ENCODE assay signal across 2 cellular contexts in the genomic region with DNA sequence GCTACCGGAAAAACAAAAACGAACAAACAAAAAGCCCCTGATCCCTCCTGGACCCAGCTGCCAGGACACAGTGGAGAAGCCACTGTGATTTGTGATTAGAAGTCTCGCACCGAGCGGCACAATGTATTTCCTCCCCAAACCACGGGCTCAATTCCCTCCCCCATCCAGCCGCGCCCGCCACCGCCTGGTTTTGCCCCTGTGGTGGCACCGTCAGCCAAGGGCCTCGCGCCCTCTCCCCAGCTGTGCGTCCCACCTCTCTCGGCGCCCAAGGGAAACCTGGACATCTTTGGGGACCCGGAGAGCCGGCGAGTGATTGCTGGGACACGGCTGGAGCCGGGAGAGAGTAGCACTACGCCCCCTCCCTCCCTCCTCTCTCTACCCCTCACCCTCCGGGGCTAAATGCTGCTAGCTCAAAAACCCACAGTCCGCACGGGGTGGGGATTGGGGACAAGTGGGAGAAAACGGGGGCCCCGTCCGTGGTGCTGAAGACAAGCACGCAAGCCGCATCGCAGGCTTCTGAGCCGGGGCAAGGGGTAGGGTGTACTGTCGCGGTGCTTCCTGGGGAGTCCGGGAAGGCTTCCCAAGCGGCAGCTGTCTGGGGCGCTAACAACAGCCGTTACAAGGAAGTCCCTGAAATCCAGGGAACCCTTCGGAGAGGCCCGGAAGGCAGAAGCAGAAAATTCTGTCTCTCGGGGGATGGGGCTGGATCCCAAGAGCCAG.
A peak's percentile ranks its signal among the peaks of the same experiment; 100 is the strongest.
TF ChIP-seq lines count a peak whose summit lies in the region.

No MANE protein-coding gene starts in this region.

TF ChIP-seq in GM23338, 12 proteins besides CTCF, POLR2A, EP300 and RAD21:
- TF ChIP-seq NANOG (IDR thresholded peaks at IDR 0.05; ENCODE audit: borderline replicate concordance) (no peak), EZH2 (IDR thresholded peaks at IDR 0.05; ENCODE audit: low read depth, unreplicated experiment) (peak; percentile 46), JUNB (IDR thresholded peaks at IDR 0.05; ENCODE audit: unreplicated experiment) (no peak), CREB1 (CRISPR knock-in tag; IDR thresholded peaks at IDR 0.05; ENCODE audit: low read depth) (no peak), ZNF331 (CRISPR knock-in tag; IDR thresholded peaks at IDR 0.05; ENCODE audit: low read depth) (no peak), POLR2AphosphoS5 (IDR thresholded peaks at IDR 0.05; ENCODE audit: low read depth) (no peak)
- TF ChIP-seq, protein P1, sequence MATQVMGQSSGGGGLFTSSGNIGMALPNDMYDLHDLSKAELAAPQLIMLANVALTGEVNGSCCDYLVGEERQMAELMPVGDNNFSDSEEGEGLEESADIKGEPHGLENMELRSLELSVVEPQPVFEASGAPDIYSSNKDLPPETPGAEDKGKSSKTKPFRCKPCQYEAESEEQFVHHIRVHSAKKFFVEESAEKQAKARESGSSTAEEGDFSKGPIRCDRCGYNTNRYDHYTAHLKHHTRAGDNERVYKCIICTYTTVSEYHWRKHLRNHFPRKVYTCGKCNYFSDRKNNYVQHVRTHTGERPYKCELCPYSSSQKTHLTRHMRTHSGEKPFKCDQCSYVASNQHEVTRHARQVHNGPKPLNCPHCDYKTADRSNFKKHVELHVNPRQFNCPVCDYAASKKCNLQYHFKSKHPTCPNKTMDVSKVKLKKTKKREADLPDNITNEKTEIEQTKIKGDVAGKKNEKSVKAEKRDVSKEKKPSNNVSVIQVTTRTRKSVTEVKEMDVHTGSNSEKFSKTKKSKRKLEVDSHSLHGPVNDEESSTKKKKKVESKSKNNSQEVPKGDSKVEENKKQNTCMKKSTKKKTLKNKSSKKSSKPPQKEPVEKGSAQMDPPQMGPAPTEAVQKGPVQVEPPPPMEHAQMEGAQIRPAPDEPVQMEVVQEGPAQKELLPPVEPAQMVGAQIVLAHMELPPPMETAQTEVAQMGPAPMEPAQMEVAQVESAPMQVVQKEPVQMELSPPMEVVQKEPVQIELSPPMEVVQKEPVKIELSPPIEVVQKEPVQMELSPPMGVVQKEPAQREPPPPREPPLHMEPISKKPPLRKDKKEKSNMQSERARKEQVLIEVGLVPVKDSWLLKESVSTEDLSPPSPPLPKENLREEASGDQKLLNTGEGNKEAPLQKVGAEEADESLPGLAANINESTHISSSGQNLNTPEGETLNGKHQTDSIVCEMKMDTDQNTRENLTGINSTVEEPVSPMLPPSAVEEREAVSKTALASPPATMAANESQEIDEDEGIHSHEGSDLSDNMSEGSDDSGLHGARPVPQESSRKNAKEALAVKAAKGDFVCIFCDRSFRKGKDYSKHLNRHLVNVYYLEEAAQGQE (IDR thresholded peaks at IDR 0.05; ENCODE audit: unreplicated experiment) = peak; percentile 79
- TF ChIP-seq, protein P2, sequence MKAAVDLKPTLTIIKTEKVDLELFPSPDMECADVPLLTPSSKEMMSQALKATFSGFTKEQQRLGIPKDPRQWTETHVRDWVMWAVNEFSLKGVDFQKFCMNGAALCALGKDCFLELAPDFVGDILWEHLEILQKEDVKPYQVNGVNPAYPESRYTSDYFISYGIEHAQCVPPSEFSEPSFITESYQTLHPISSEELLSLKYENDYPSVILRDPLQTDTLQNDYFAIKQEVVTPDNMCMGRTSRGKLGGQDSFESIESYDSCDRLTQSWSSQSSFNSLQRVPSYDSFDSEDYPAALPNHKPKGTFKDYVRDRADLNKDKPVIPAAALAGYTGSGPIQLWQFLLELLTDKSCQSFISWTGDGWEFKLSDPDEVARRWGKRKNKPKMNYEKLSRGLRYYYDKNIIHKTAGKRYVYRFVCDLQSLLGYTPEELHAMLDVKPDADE (IDR thresholded peaks at IDR 0.05) = no peak

TF ChIP-seq in GM12878, 131 proteins besides CTCF, POLR2A, EP300 and RAD21:
- no peak for TF ChIP-seq CBX3 (IDR thresholded peaks at IDR 0.05; ENCODE audit: borderline replicate concordance, low read depth)
- TF ChIP-seq, protein P1 (IDR thresholded peaks at IDR 0.05; ENCODE audit: low read depth, low read length) = peak; percentile 62; the same call in 1 of the 2 replicates
